In the genomic region with DNA sequence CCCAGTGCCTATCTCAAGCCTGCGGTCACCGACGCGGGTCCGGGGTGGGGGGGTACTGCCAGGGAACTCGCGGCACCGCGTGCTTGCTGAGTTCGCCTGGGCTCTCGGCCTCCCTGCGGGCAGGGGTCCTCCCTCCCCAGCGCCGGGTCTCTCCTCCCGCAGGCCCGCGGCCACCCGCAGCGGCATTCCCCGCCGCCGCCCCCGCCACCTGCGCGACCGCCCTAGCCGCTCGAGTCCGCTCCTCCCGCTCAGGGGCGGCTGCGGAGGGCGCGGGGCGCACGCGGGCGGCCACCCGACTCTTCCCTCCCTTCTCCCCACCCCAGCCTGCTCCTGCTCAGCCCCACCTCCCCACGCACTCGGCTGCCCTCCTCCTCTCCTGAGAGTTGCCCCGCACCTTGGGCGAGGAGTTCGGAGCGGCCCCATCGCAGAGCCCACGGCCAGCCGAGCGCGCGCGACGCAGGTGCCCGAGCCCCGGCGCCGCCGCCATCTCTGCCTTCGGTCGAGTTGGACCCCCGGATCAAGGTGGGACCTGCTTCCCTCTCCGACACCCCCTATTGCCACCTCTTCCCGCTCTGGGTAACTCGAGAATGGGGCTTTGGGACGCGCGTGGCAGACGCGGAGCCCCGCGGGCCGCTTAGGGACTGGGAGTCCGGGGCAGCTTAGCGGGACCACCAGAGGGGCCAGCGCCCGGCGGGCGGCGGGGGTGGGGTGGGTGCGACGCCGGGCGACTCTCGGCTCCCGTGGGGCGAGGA, we compare ENCODE assay signal across 10 cellular contexts.
A peak's percentile ranks its signal among the peaks of the same experiment; 100 is the strongest.
DNase-seq lines count a peak whose midpoint lies in the region; ATAC-seq, FAIRE-seq and TF ChIP-seq lines count a peak whose summit lies in the region.
"Had no signal": no experiment of that assay in that cellular context is flagged by ENCODE, and none has a peak within 500 bp of the region (broad histone marks: within the 10 kb centered on the region; RNA-seq: fewer than 3 reads in every experiment).

No MANE protein-coding gene starts in this region.

- H3K36me3 ChIP-seq in esophagus (ENCODE audit: control insufficient read depth in 2 of 2, insufficient read depth in 2 of 2, low read length in 1 of 2) = no peaks in the 10 kb centered on the region

- peaks cover 53% of the 10 kb centered on the region for H3K27me3 Mint-ChIP-seq in nephron (ENCODE audit: low read depth)

- TF ChIP-seq EP300 in A549 (IDR thresholded peaks at IDR 0.05) = no peak

- no peaks in the 10 kb centered on the region for H3K9me3 Mint-ChIP-seq in nephron
- H3K9me3 Mint-ChIP-seq: activated CD4-positive, alpha-beta T cell treated with anti-CD3 and anti-CD28 coated beads, Interleukin-2, amount 10 ng/mL, durations not matched to agents 7 days and 5 days had no signal

- H3K36me3 Mint-ChIP-seq in nephron (ENCODE audit: low read depth) = no peaks in the 10 kb centered on the region

- TF ChIP-seq POLR2A in A549 (IDR thresholded peaks at IDR 0.05; ENCODE audit: low read length) = no peak

- peak overlapping the region; percentile 38 to 72; a peak in 5 of 6 replicates for H3K27ac ChIP-seq in A549
- H3K27ac ChIP-seq in esophagus (ENCODE audit: low read depth in 2 of 2, low read length in 1 of 2) = peak overlapping the region; percentile 27 to 52

- peaks cover 0 to 9% of the 10 kb centered on the region in 2 donors for H3K27me3 ChIP-seq in esophagus (ENCODE audit: control insufficient read depth in 1 of 2, insufficient read depth in 2 of 2, low read length in 2 of 2)

- no peak for FAIRE-seq in A549 (lab: Jason Lieb, UNC)

- H3K4me3 ChIP-seq in A549 (peak overlapping the region; percentile 54), esophagus (ENCODE audit: low read depth in 1 of 2, low read length in 2 of 2) (peak overlapping the region; percentile 41 to 42)

- CTCF ChIA-PET in A549 (lab: Yijun Ruan, JAX) = no interaction called here

- peak overlapping the region; percentile 95 for H3K4me2 ChIP-seq in A549

- DNase-seq in A549 (ENCODE audit: low read depth in 1 of 2, low spot score in 1 of 2) (no peak), HUDEP-2 (lab: John Stamatoyannopoulos, UW; ENCODE audit: unreplicated experiment in 76 of 76) (peak in 53 of 76 experiments; percentile 14 to 70 (median 45)), SKM-1 treated with dmso at 0.1 percent for 144 hours (lab: John Stamatoyannopoulos, UW; ENCODE audit: unreplicated experiment) (no peak), NCI-H1436 treated with DMSO at 0.1 percent for 48 hours (lab: John Stamatoyannopoulos, UW) (no peak)
- DNase-seq: activated CD4-positive, alpha-beta T cell treated with anti-CD3 and anti-CD28 coated beads, Interleukin-2, amount 10 ng/mL, durations not matched to agents 7 days and 5 days had no signal

- H3K4me1 ChIP-seq in A549 (no peaks in the 10 kb centered on the region), esophagus (ENCODE audit: control insufficient read depth in 2 of 2, insufficient read depth in 2 of 2, low read length in 1 of 2) (peaks cover 0 to 3% of the 10 kb centered on the region in 2 donors)

- POLR2A ChIA-PET in A549 (lab: Yijun Ruan, JAX) = no interaction called here

- H3K9me3 ChIP-seq in A549 = no peaks in the 10 kb centered on the region
- no peaks in the 10 kb centered on the region for H3K9me3 ChIP-seq in esophagus (ENCODE audit: control insufficient read depth in 2 of 2, insufficient read depth in 1 of 2, low read depth in 1 of 2, low read length in 1 of 2)

- ATAC-seq in A549 (peak; percentile 56 to 57; a peak in 5 of 6 replicates), HG03039 (IDR thresholded peaks at IDR 0.05; ENCODE audit: unreplicated experiment) (no peak), HG02884 (IDR thresholded peaks at IDR 0.05; ENCODE audit: unreplicated experiment) (no peak)
- ATAC-seq: left colon had no signal

- H3K4me1 Mint-ChIP-seq in nephron = peaks cover 11% of the 10 kb centered on the region

- TF ChIP-seq CTCF in A549 (IDR thresholded peaks at IDR 0.05) = no peak
- no peak for TF ChIP-seq CTCF in nephron (IDR thresholded peaks at IDR 0.05; ENCODE audit: unreplicated experiment in 3 of 3)

- H3K4me3 Mint-ChIP-seq in nephron = peak overlapping the region; percentile 56 to 81 (median 64)

- no peak for TF ChIP-seq RAD21 in A549 (conservative IDR thresholded peaks at IDR 0.05 in 1 of 2, IDR thresholded peaks at IDR 0.05 in 1 of 2)

- no peak overlapping the region for H3K27ac Mint-ChIP-seq in nephron
- H3K27ac Mint-ChIP-seq: activated CD4-positive, alpha-beta T cell treated with anti-CD3 and anti-CD28 coated beads, Interleukin-2, amount 10 ng/mL, durations not matched to agents 7 days and 5 days had no signal

- WGBS in A549 (ENCODE audit: missing lambda C conversion rate) = 10% methylated on average over 7 of the region's 86 CpGs
- WGBS in esophagus, 2 donors = 4 to 7% methylated on average over 72 to 86 of the region's 86 CpGs

TF ChIP-seq in A549, 52 proteins besides CTCF, POLR2A, EP300 and RAD21:
- TF ChIP-seq, protein P1, sequence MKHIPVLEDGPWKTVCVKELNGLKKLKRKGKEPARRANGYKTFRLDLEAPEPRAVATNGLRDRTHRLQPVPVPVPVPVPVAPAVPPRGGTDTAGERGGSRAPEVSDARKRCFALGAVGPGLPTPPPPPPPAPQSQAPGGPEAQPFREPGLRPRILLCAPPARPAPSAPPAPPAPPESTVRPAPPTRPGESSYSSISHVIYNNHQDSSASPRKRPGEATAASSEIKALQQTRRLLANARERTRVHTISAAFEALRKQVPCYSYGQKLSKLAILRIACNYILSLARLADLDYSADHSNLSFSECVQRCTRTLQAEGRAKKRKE (CRISPR knock-in tag; IDR thresholded peaks at IDR 0.05; ENCODE audit: low read depth) = no peak
- TF ChIP-seq SREBF2 (IDR thresholded peaks at IDR 0.05) = no peak
- TF ChIP-seq EHF (CRISPR knock-in tag; IDR thresholded peaks at IDR 0.05) = no peak
- TF ChIP-seq, protein P2, sequence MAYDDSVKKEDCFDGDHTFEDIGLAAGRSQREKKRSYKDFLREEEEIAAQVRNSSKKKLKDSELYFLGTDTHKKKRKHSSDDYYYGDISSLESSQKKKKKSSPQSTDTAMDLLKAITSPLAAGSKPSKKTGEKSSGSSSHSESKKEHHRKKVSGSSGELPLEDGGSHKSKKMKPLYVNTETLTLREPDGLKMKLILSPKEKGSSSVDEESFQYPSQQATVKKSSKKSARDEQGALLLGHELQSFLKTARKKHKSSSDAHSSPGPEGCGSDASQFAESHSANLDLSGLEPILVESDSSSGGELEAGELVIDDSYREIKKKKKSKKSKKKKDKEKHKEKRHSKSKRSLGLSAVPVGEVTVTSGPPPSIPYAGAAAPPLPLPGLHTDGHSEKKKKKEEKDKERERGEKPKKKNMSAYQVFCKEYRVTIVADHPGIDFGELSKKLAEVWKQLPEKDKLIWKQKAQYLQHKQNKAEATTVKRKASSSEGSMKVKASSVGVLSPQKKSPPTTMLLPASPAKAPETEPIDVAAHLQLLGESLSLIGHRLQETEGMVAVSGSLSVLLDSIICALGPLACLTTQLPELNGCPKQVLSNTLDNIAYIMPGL (CRISPR knock-in tag; IDR thresholded peaks at IDR 0.05; ENCODE audit: borderline replicate concordance) = no peak
- no peak for TF ChIP-seq HOXB13 (CRISPR knock-in tag; IDR thresholded peaks at IDR 0.05; ENCODE audit: low read depth)
- TF ChIP-seq CHD2 (IDR thresholded peaks at IDR 0.05; ENCODE audit: low read length, partially characterized antibody) = no peak
- no peak for TF ChIP-seq JUNB (IDR thresholded peaks at IDR 0.05)
- no peak for TF ChIP-seq CBX2 (IDR thresholded peaks at IDR 0.05; ENCODE audit: borderline replicate concordance, low read depth)
- no peak for TF ChIP-seq JUN (IDR thresholded peaks at IDR 0.05)
- no peak for TF ChIP-seq POLR2AphosphoS2 (conservative IDR thresholded peaks at IDR 0.05; ENCODE audit: low read length)
- TF ChIP-seq, protein P3, sequence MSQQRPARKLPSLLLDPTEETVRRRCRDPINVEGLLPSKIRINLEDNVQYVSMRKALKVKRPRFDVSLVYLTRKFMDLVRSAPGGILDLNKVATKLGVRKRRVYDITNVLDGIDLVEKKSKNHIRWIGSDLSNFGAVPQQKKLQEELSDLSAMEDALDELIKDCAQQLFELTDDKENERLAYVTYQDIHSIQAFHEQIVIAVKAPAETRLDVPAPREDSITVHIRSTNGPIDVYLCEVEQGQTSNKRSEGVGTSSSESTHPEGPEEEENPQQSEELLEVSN (IDR thresholded peaks at IDR 0.05; ENCODE audit: borderline replicate concordance, low read depth) = no peak
- TF ChIP-seq EHMT2 (IDR thresholded peaks at IDR 0.05; ENCODE audit: low read depth) = no peak
- TF ChIP-seq, protein P4, sequence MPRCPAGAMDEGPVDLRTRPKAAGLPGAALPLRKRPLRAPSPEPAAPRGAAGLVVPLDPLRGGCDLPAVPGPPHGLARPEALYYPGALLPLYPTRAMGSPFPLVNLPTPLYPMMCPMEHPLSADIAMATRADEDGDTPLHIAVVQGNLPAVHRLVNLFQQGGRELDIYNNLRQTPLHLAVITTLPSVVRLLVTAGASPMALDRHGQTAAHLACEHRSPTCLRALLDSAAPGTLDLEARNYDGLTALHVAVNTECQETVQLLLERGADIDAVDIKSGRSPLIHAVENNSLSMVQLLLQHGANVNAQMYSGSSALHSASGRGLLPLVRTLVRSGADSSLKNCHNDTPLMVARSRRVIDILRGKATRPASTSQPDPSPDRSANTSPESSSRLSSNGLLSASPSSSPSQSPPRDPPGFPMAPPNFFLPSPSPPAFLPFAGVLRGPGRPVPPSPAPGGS (IDR thresholded peaks at IDR 0.05) = no peak

Comparison
In these comparisons a context has a peak if more than half of its experiments do, and no peak if none do; other contexts are left out.
1. ATAC-seq: peak in A549 (2 of 2); none in HG03039 (single experiment) and HG02884 (single experiment).
2. DNase-seq: peak in HUDEP-2 (53 of 76); none in A549 (0 of 2), SKM-1 treated with dmso at 0.1 percent for 144 hours (single experiment) and NCI-H1436 treated with DMSO at 0.1 percent for 48 hours (single experiment).